9 cellular contexts compared by ENCODE assay signal in the genomic region with DNA sequence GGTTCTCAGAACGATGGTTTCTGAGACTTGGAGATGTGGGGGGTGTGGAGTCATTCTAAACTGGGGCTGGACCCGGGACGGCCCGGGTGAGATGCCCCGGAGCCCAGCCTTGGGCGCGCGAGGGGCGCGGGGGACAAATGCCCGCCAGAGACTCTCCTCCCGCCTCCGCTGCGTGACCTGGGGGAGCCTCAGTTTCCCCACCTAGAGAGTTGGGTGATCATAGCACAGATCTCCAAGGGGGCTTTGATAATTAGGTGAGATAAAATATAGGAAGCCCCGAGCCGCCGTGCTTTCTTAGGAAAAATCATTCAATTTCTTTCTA. TPM values are rescaled to one million over a fixed set of nuclear protein-coding genes. Genes with fewer than 3 reads are reported as not detected.
A peak's percentile ranks its signal among the peaks of the same experiment; 100 is the strongest.
DNase-seq lines count a peak whose midpoint lies in the region; ATAC-seq and TF ChIP-seq lines count a peak whose summit lies in the region.
"Had no signal": no experiment of that assay in that cellular context is flagged by ENCODE, and none has a peak within 500 bp of the region (broad histone marks: within the 10 kb centered on the region; RNA-seq: fewer than 3 reads in every experiment).

No MANE protein-coding gene starts in this region.

- H3K36me3 ChIP-seq in left lung: no peaks in the 10 kb centered on the region
- no peaks in the 10 kb centered on the region for H3K36me3 ChIP-seq in stomach smooth muscle (ENCODE audit: control insufficient read depth in 2 of 2, insufficient read depth in 2 of 2, low read length in 2 of 2)

- in situ Hi-C loops in astrocyte of the spinal cord (cut with HindIII; ENCODE audit: low sequenced_read_pairs): no loop called here

- DNase-seq in astrocyte of the spinal cord (ENCODE audit: low read depth, low spot score) (no peak), left lung (no peak), AML-193 (lab: John Stamatoyannopoulos, UW) (no peak), DMS153 (lab: John Stamatoyannopoulos, UW) (no peak), SHP77 treated with DMSO at 0.1 percent for 48 hours (lab: John Stamatoyannopoulos, UW) (no peak)

- H3K4me3 ChIP-seq in astrocyte of the spinal cord (ENCODE audit: low read depth, low read length): peak overlapping the region; percentile 58
- peak overlapping the region; percentile 65 to 69 for H3K4me3 ChIP-seq in left lung
- H3K4me3 ChIP-seq in stomach smooth muscle (ENCODE audit: low read length in 2 of 2): peak overlapping the region; percentile 82 to 88

- TF ChIP-seq CTCF in astrocyte of the spinal cord (IDR thresholded peaks at IDR 0.05; ENCODE audit: low read depth, low read length) (no peak), left lung (IDR thresholded peaks at IDR 0.05) (no peak)

- H3K9me3 ChIP-seq in left lung (no peaks in the 10 kb centered on the region), stomach smooth muscle (ENCODE audit: control insufficient read depth in 2 of 2, low read length in 2 of 2) (peaks cover 0 to 3% of the 10 kb centered on the region in 2 donors)

- H3K27me3 Mint-ChIP-seq in IgD-negative memory B cell: peaks cover 32% of the 10 kb centered on the region

- ATAC-seq in left lung (peak; percentile 2), HG03280 (IDR thresholded peaks at IDR 0.05; ENCODE audit: unreplicated experiment) (no peak)

- H3K9ac ChIP-seq in stomach smooth muscle (ENCODE audit: low read length in 2 of 2): peak overlapping the region; percentile 55 to 63

- H3K27me3 ChIP-seq in left lung: peaks cover 0 to 77% of the 10 kb centered on the region in 2 donors
- H3K27me3 ChIP-seq in stomach smooth muscle (ENCODE audit: control insufficient read depth in 1 of 2, insufficient read depth in 2 of 2, low read length in 2 of 2): no peaks in the 10 kb centered on the region

- peaks cover 0 to 1% (median 0%) of the 10 kb centered on the region in 3 donors for H3K9me3 Mint-ChIP-seq in IgD-negative memory B cell

- intact Hi-C loops in left lung (cut with DNase I): no loop called here

- H3K27ac ChIP-seq in left lung (peak overlapping the region in 1 of 2 donors; percentile 86), stomach smooth muscle (ENCODE audit: low read length) (no peak overlapping the region)

- no peaks in the 10 kb centered on the region for H3K36me3 Mint-ChIP-seq in IgD-negative memory B cell

- peak overlapping the region; percentile 87 to 99 (median 94) for H3K4me3 Mint-ChIP-seq in IgD-negative memory B cell

- H3K4me1 Mint-ChIP-seq in IgD-negative memory B cell: peaks cover 11 to 19% (median 11%) of the 10 kb centered on the region in 3 donors

- peaks cover 0 to 40% of the 10 kb centered on the region in 2 donors for H3K4me1 ChIP-seq in left lung
- peaks cover 25% of the 10 kb centered on the region for H3K4me1 ChIP-seq in stomach smooth muscle (ENCODE audit: control insufficient read depth, insufficient read depth, low read length)

- H3K27ac Mint-ChIP-seq in IgD-negative memory B cell: peak overlapping the region in 1 of 3 donors; percentile 69

RNA-seq across cellular contexts. Expression of a gene that starts 0.7 kb away (rescaled TPM):
- not detected for polyA plus RNA-seq in IgD-negative memory B cell
- total RNA-seq in left lung: 10 to 100 TPM; 16.0 to 16.4 TPM

RNA-seq across cellular contexts. Expression of a gene that starts 37.6 kb away (rescaled TPM):
- not detected for polyA plus RNA-seq in IgD-negative memory B cell
- total RNA-seq in left lung: not detected
- total RNA-seq: left lobe of liver had no signal
